8 cellular contexts compared by ENCODE assay signal in genomic region chr10:87816842-87817178, GRCh38. TPM values are rescaled to one million over a fixed set of nuclear protein-coding genes. Genes with fewer than 3 reads are reported as not detected.
DNase-seq lines count a peak whose midpoint lies in the region; ATAC-seq, FAIRE-seq and TF ChIP-seq lines count a peak whose summit lies in the region.

No MANE protein-coding gene starts in this region.

- peaks cover 20% of the 10 kb centered on the region for H3K4me1 ChIP-seq in lower lobe of right lung

- H3K27ac ChIP-seq in lower lobe of right lung = no peak overlapping the region

- TF ChIP-seq CTCF in HFF-Myc (IDR thresholded peaks at IDR 0.05; ENCODE audit: low read depth, low read length, missing control alignments) (no peak), lower lobe of right lung (IDR thresholded peaks at IDR 0.05) (no peak), GM10248 (IDR thresholded peaks at IDR 0.05; ENCODE audit: control extremely low read depth, extremely low read depth, low read depth, missing control alignments) (no peak)

- no peak for DNase-seq in HFF-Myc (ENCODE audit: extremely low read depth, low read depth)
- no peak for DNase-seq in activated naive CD8-positive, alpha-beta T cell treated with anti-CD3 and anti-CD28 coated beads for 36 hours
- no peak for DNase-seq in lower lobe of right lung
- no peak for DNase-seq in GM10248 (ENCODE audit: extremely low spot score)

- H3K36me3 ChIP-seq in lower lobe of right lung = peaks cover 16% of the 10 kb centered on the region

- H3K9me3 ChIP-seq in lower lobe of right lung = no peaks in the 10 kb centered on the region

- intact Hi-C loops in lower lobe of right lung (cut with DNase I) = no loop called here

- peak overlapping the region; percentile 94 for H3K27ac Mint-ChIP-seq in activated naive CD8-positive, alpha-beta T cell treated with anti-CD3 and anti-CD28 coated beads for 36 hours

- H3K4me1 Mint-ChIP-seq in activated naive CD8-positive, alpha-beta T cell treated with anti-CD3 and anti-CD28 coated beads for 36 hours = peaks cover 36% of the 10 kb centered on the region

- CTCF ChIA-PET in GM10248 (lab: Yijun Ruan, JAX) = interaction anchor here (2.4 kb wide), 1 partner anchor 29 kb away, joined by 10 read pairs; no protein-coding TSS in a partner anchor

- H3K4me3 ChIP-seq in HFF-Myc (replicated peaks; ENCODE audit: low read depth, low read length) (peak overlapping the region; percentile 83), lower lobe of right lung (peak overlapping the region; percentile 83)

- peak; percentile 72 for FAIRE-seq in A204.1 (lab: Jason Lieb, UNC)

- no peaks in the 10 kb centered on the region for H3K27me3 ChIP-seq in lower lobe of right lung (ENCODE audit: low read depth)

- H3K9me3 Mint-ChIP-seq in activated naive CD8-positive, alpha-beta T cell treated with anti-CD3 and anti-CD28 coated beads for 36 hours = no peaks in the 10 kb centered on the region

- peak overlapping the region; percentile 85 for H3K4me3 Mint-ChIP-seq in activated naive CD8-positive, alpha-beta T cell treated with anti-CD3 and anti-CD28 coated beads for 36 hours

- peaks cover 15% of the 10 kb centered on the region for H3K36me3 Mint-ChIP-seq in activated naive CD8-positive, alpha-beta T cell treated with anti-CD3 and anti-CD28 coated beads for 36 hours

- H3K27me3 Mint-ChIP-seq in activated naive CD8-positive, alpha-beta T cell treated with anti-CD3 and anti-CD28 coated beads for 36 hours = no peaks in the 10 kb centered on the region

- ATAC-seq in lower lobe of right lung (no peak), GM19397 (IDR thresholded peaks at IDR 0.05; ENCODE audit: unreplicated experiment) (no peak), HG03520 (IDR thresholded peaks at IDR 0.05; ENCODE audit: unreplicated experiment) (no peak), GM21367 (IDR thresholded peaks at IDR 0.05; ENCODE audit: unreplicated experiment) (no peak)

- POLR2A ChIA-PET in GM10248 (lab: Yijun Ruan, JAX) = no interaction called here

RNA-seq across cellular contexts. Expression of gene ATAD1, which starts 1.2 kb away (rescaled TPM):
- 10 to 100 TPM; 49.2 to 49.6 TPM for total RNA-seq in activated naive CD8-positive, alpha-beta T cell treated with anti-CD3 and anti-CD28 coated beads for 36 hours
- 51.2 TPM for total RNA-seq in lower lobe of right lung

RNA-seq across cellular contexts. Expression of gene KLLN, which starts 46.5 kb away (rescaled TPM):
- under 1 TPM; 0.58 to 0.64 TPM for total RNA-seq in activated naive CD8-positive, alpha-beta T cell treated with anti-CD3 and anti-CD28 coated beads for 36 hours
- 0.71 TPM for total RNA-seq in lower lobe of right lung

RNA-seq across cellular contexts. Expression of gene PTEN, which starts 46.6 kb away (rescaled TPM):
- 10 to 100 TPM; 44.5 to 50.8 TPM for total RNA-seq in activated naive CD8-positive, alpha-beta T cell treated with anti-CD3 and anti-CD28 coated beads for 36 hours
- total RNA-seq in lower lobe of right lung = 101 TPM
